Comparison of ENCODE assay signal across 11 cellular contexts in the genomic region with DNA sequence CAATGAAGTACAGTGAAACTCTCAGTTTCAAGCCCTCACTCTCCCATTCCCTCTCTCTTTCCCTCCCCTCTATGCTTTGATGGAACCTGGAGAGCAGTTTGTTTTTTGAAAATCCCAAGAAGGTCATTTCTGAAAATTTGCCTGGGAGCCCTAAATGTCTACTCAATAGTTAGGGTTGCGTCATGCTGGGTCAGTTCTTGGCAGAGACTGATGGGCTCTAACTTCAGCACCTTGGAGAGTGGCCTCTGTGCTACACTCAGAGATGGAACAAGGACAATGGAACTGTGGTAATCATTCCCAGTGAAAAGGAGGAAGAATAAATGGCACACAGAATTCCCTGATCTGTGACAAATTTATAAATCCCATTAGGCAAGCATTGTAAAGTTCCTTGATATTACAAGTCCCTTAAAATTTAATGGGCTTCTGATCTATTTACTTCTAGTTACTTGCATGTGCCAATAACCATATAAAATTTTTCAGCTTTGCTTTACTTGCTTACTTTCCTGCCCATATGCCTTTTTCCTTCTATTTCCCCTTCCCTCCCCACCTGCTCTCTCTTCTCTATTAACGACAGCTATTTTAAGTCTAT.
DNase-seq lines count a peak whose midpoint lies in the region; ATAC-seq and TF ChIP-seq lines count a peak whose summit lies in the region.
"Had no signal": no experiment of that assay in that cellular context is flagged by ENCODE, and none has a peak within 500 bp of the region (broad histone marks: within the 10 kb centered on the region; RNA-seq: fewer than 3 reads in every experiment).

No MANE protein-coding gene starts in this region.

- intact Hi-C loops in Right ventricle myocardium superior (cut with DNase I) (no loop called here), Right ventricle myocardium inferior (cut with DNase I) (no loop called here), testis (cut with DNase I; ENCODE audit: low total_unique reads) (no loop called here)

- H3K4me2 ChIP-seq in SK-N-SH = no peak overlapping the region

- TF ChIP-seq RAD21 in SK-N-SH (IDR thresholded peaks at IDR 0.05; ENCODE audit: low read length) = no peak

- peak; percentile 65 for ATAC-seq in Right ventricle myocardium superior (ENCODE audit: poor library complexity)
- ATAC-seq in Right ventricle myocardium inferior = no peak

- TF ChIP-seq POLR2A in testis (IDR thresholded peaks at IDR 0.05) = no peak

- TF ChIP-seq CTCF in SK-N-SH (IDR thresholded peaks at IDR 0.05) (no peak), testis (IDR thresholded peaks at IDR 0.05) (no peak)

- H3K27me3 ChIP-seq in SK-N-SH (ENCODE audit: insufficient read depth) (no peaks in the 10 kb centered on the region), testis (no peaks in the 10 kb centered on the region)

- no peaks in the 10 kb centered on the region for H3K79me2 ChIP-seq in SK-N-SH (ENCODE audit: insufficient read depth)
- H3K79me2 ChIP-seq: parathyroid adenoma had no signal

- H3K36me3 ChIP-seq in SK-N-SH (replicated peaks in 1 of 2; ENCODE audit: control insufficient read depth in 1 of 2, insufficient read depth in 2 of 2, low read length in 1 of 2) = no peaks in the 10 kb centered on the region
- H3K36me3 ChIP-seq in testis (ENCODE audit: low read depth, missing control alignments) = no peaks in the 10 kb centered on the region

- no peak overlapping the region for H2AFZ ChIP-seq in SK-N-SH (ENCODE audit: low read depth)
- H2AFZ ChIP-seq: parathyroid adenoma had no signal

- no peaks in the 10 kb centered on the region for H4K20me1 ChIP-seq in SK-N-SH (ENCODE audit: insufficient read depth)

- H3K27ac ChIP-seq in SK-N-SH (ENCODE audit: low read depth in 2 of 2, low read length in 1 of 2) = no peak overlapping the region
- no peak overlapping the region for H3K27ac ChIP-seq in testis
- H3K27ac ChIP-seq: parathyroid adenoma had no signal

- no peaks in the 10 kb centered on the region for H3K9me3 ChIP-seq in SK-N-SH
- no peaks in the 10 kb centered on the region for H3K9me3 ChIP-seq in testis

- H3K4me1 ChIP-seq in SK-N-SH (ENCODE audit: control insufficient read depth in 1 of 2, insufficient read depth in 2 of 2, low read depth in 1 of 2, low read length in 1 of 2) = no peaks in the 10 kb centered on the region
- no peaks in the 10 kb centered on the region for H3K4me1 ChIP-seq in testis
- H3K4me1 ChIP-seq: parathyroid adenoma had no signal

- no peaks in the 10 kb centered on the region for H3F3A ChIP-seq in SK-N-SH (replicated peaks; ENCODE audit: insufficient read depth)

- TF ChIP-seq EP300 in SK-N-SH (IDR thresholded peaks at IDR 0.05; ENCODE audit: borderline replicate concordance in 1 of 2, low read depth in 1 of 2, low read length in 1 of 2) = no peak

- DNase-seq in Right ventricle myocardium superior (peak; percentile 44), Right ventricle myocardium inferior (ENCODE audit: missing footprints) (no peak), SK-N-SH (no peak), glomerular visceral epithelial cell (ENCODE audit: extremely low spot score) (peak; percentile 29), testis (peak; percentile 55), SHP77 (lab: John Stamatoyannopoulos, UW) (no peak), NCI-H2107 (lab: John Stamatoyannopoulos, UW) (no peak), NCI-H2081 (lab: John Stamatoyannopoulos, UW) (no peak)
- DNase-seq: activated effector memory CD4-positive, alpha-beta T cell treated with anti-CD3 and anti-CD28 coated beads, Interleukin-2, amount 50 U/mL, for 16 hours; CD8-positive, alpha-beta memory T cell had no signal

- no peaks in the 10 kb centered on the region for H3K9me2 ChIP-seq in SK-N-SH

- 1% methylated on average over 2 of the region's 2 CpGs for WGBS in SK-N-SH (ENCODE audit: low lambda C conversion rate)
- WGBS in testis, 2 donors = 24 to 34% methylated on average over 2 of the region's 2 CpGs

- CTCF ChIA-PET in SK-N-SH (lab: Yijun Ruan, JAX) = no interaction called here

- no peak overlapping the region for H3K9ac ChIP-seq in SK-N-SH
- H3K9ac ChIP-seq: parathyroid adenoma had no signal

- no peak overlapping the region for H3K4me3 ChIP-seq in SK-N-SH (ENCODE audit: low read depth in 2 of 2, low read length in 1 of 2)
- no peak overlapping the region for H3K4me3 ChIP-seq in testis

- POLR2A ChIA-PET in SK-N-SH (lab: Yijun Ruan, JAX) = no interaction called here

TF ChIP-seq in SK-N-SH, 30 proteins besides CTCF, POLR2A, EP300 and RAD21:
- TF ChIP-seq, protein P1, sequence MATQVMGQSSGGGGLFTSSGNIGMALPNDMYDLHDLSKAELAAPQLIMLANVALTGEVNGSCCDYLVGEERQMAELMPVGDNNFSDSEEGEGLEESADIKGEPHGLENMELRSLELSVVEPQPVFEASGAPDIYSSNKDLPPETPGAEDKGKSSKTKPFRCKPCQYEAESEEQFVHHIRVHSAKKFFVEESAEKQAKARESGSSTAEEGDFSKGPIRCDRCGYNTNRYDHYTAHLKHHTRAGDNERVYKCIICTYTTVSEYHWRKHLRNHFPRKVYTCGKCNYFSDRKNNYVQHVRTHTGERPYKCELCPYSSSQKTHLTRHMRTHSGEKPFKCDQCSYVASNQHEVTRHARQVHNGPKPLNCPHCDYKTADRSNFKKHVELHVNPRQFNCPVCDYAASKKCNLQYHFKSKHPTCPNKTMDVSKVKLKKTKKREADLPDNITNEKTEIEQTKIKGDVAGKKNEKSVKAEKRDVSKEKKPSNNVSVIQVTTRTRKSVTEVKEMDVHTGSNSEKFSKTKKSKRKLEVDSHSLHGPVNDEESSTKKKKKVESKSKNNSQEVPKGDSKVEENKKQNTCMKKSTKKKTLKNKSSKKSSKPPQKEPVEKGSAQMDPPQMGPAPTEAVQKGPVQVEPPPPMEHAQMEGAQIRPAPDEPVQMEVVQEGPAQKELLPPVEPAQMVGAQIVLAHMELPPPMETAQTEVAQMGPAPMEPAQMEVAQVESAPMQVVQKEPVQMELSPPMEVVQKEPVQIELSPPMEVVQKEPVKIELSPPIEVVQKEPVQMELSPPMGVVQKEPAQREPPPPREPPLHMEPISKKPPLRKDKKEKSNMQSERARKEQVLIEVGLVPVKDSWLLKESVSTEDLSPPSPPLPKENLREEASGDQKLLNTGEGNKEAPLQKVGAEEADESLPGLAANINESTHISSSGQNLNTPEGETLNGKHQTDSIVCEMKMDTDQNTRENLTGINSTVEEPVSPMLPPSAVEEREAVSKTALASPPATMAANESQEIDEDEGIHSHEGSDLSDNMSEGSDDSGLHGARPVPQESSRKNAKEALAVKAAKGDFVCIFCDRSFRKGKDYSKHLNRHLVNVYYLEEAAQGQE (IDR thresholded peaks at IDR 0.05; ENCODE audit: low read depth, low read length) = peak; percentile 97
- TF ChIP-seq FOSL2 (IDR thresholded peaks at IDR 0.05; ENCODE audit: borderline replicate concordance, low read depth) = no peak
TF ChIP-seq in SK-N-SH: peak in this region for 1.

Comparison
In these comparisons a context has a peak if more than half of its experiments do, and no peak if none do; other contexts are left out.
1. DNase-seq: peak in Right ventricle myocardium superior (single experiment), glomerular visceral epithelial cell (single experiment) and testis (single experiment); none in Right ventricle myocardium inferior (single experiment), SK-N-SH (single experiment), SHP77 (0 of 2), NCI-H2107 (single experiment) and NCI-H2081 (0 of 2).